In the genomic region with DNA sequence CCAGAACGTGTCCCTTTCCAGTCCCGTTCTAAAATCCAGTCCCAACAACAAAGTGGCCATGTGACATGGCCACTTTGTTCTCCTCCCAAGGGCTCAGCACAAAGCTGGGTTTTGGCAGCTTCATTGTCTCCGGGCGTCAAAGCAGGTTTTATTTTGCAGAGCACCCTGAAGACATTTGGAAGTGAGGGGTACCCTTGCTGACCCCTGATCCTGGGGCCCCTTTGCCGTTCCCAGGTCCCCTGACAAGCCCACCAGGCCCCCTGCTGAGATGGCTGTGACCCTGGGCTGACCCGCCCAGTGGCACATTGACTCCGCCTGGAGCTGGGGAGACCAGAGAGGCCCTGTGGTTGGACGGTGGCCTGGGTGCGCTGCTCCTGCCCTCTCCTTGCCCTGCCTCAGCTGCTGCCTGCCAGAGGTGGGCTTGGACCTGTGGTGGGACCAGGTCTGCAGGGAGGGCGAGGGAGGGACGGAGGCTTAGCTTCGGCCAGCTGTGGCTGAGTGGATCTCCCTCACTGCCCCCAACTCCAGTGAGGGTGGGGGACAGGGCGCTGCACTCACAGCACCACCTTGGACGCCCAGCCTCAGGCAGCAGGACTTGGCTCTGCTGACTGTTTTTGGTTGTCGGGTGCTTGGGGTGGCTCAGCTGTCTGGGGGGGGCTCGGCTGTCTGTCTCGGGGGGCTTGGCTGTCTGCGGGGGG, we compare ENCODE assay signal across 1 cellular context.
A peak's percentile ranks its signal among the peaks of the same experiment; 100 is the strongest.
TF ChIP-seq lines count a peak whose summit lies in the region.

No MANE protein-coding gene starts in this region.

TF ChIP-seq in HepG2, 621 proteins besides CTCF, POLR2A, EP300 and RAD21:
- 0 out of 2 replicates have a peak, but pooled peaks have one; percentile 9 for TF ChIP-seq ZBTB38 (CRISPR knock-in tag; IDR thresholded peaks at IDR 0.05)
- TF ChIP-seq, protein P1, sequence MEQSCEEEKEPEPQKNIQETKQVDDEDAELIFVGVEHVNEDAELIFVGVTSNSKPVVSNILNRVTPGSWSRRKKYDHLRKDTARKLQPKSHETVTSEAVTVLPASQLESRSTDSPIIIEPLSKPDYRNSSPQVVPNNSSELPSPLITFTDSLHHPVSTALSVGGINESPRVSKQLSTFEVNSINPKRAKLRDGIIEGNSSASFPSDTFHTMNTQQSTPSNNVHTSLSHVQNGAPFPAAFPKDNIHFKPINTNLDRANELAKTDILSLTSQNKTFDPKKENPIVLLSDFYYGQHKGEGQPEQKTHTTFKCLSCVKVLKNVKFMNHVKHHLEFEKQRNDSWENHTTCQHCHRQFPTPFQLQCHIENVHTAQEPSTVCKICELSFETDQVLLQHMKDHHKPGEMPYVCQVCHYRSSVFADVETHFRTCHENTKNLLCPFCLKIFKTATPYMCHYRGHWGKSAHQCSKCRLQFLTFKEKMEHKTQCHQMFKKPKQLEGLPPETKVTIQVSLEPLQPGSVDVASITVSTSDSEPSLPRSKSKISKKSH (CRISPR knock-in tag; IDR thresholded peaks at IDR 0.05; ENCODE audit: borderline replicate concordance), result peak; percentile 8; the same call in 1 of the 2 replicates
- TF ChIP-seq ZNF224 (CRISPR knock-in tag; IDR thresholded peaks at IDR 0.05), result no peak
- peak; percentile 34 for TF ChIP-seq AGO2 (optimal IDR thresholded peaks at IDR 0.05; ENCODE audit: low read depth, low read length)
- no peak for TF ChIP-seq NFE2L2 (IDR thresholded peaks at IDR 0.05; ENCODE audit: low read length)
- TF ChIP-seq ZBTB7A (CRISPR knock-in tag; IDR thresholded peaks at IDR 0.05), result 0 out of 2 replicates have a peak, but pooled peaks have one; percentile 65
- TF ChIP-seq RBFOX2 (IDR thresholded peaks at IDR 0.05; ENCODE audit: low read depth, low read length), result peak; percentile 51
- no peak for TF ChIP-seq ZNF260 (CRISPR knock-in tag; IDR thresholded peaks at IDR 0.05; ENCODE audit: borderline replicate concordance, low read depth)
- TF ChIP-seq, protein P2, sequence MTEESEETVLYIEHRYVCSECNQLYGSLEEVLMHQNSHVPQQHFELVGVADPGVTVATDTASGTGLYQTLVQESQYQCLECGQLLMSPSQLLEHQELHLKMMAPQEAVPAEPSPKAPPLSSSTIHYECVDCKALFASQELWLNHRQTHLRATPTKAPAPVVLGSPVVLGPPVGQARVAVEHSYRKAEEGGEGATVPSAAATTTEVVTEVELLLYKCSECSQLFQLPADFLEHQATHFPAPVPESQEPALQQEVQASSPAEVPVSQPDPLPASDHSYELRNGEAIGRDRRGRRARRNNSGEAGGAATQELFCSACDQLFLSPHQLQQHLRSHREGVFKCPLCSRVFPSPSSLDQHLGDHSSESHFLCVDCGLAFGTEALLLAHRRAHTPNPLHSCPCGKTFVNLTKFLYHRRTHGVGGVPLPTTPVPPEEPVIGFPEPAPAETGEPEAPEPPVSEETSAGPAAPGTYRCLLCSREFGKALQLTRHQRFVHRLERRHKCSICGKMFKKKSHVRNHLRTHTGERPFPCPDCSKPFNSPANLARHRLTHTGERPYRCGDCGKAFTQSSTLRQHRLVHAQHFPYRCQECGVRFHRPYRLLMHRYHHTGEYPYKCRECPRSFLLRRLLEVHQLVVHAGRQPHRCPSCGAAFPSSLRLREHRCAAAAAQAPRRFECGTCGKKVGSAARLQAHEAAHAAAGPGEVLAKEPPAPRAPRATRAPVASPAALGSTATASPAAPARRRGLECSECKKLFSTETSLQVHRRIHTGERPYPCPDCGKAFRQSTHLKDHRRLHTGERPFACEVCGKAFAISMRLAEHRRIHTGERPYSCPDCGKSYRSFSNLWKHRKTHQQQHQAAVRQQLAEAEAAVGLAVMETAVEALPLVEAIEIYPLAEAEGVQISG (CRISPR knock-in tag; IDR thresholded peaks at IDR 0.05), result no peak
- TF ChIP-seq ZNF768 (CRISPR knock-in tag; IDR thresholded peaks at IDR 0.05), result peak; percentile 85; the same call in 1 of the 2 replicates
- no peak for TF ChIP-seq ZNF3 (CRISPR knock-in tag; IDR thresholded peaks at IDR 0.05)
- TF ChIP-seq MXD1 (CRISPR knock-in tag; IDR thresholded peaks at IDR 0.05), result 0 out of 2 replicates have a peak, but pooled peaks have one; percentile 31
- 0 out of 2 replicates have a peak, but pooled peaks have one; percentile 15 for TF ChIP-seq SP5 (CRISPR knock-in tag; IDR thresholded peaks at IDR 0.05; ENCODE audit: borderline replicate concordance, low read depth)
- 0 out of 2 replicates have a peak, but pooled peaks have one; percentile 20 for TF ChIP-seq ZNF607 (CRISPR knock-in tag; IDR thresholded peaks at IDR 0.05; ENCODE audit: borderline replicate concordance)
